ENCODE assay signal across 9 cellular contexts in the genomic region with DNA sequence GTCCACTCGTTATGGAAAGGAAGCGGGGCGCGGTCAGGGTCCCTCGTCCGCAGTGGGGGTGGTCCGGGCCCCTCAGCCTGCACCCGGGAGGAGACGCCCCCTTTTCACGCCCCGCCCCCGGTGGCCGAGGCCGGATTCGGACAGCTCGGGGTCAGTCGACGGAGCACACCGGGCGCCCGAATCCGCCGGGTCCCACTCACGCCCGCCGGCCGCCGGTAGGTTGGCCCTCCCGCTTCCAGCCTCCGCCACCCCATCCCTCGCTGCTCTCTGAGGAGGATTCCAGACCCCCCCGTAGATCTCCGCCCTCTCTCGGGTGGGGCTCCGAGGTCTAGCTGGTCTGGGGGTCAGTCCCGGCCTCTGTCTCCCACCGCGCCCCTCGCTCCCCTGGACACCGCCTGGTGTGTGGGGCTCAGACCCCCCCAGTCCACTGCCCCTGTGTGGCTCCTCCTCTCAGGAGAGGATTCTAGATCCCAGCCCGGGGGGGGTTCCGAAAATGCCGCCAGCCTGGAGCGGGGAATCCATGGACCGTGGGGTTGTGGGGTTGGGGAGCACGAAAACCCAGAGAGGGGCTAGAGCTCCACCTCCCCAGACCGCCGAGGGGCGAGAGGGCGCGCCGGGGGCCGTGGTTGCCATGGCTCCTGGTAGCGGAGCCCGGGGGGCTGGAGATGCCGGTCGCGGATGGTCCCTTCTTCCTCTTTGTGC. TPM values are rescaled to one million over a fixed set of nuclear protein-coding genes. Genes with fewer than 3 reads are reported as not detected.
A peak's percentile ranks its signal among the peaks of the same experiment; 100 is the strongest.
DNase-seq lines count a peak whose midpoint lies in the region; ATAC-seq, FAIRE-seq and TF ChIP-seq lines count a peak whose summit lies in the region.
"Had no signal": no experiment of that assay in that cellular context is flagged by ENCODE, and none has a peak within 500 bp of the region (broad histone marks: within the 10 kb centered on the region; RNA-seq: fewer than 3 reads in every experiment).

No MANE protein-coding gene starts in this region.

- H3K4ac ChIP-seq in trophoblast cell (ENCODE audit: low read depth, low read length), result no peak overlapping the region

- no peaks in the 10 kb centered on the region for H3K79me2 ChIP-seq in trophoblast cell (ENCODE audit: control insufficient read depth, insufficient read depth, low read length, poor library complexity)

- H3K9me3 ChIP-seq in esophagus muscularis mucosa, result no peaks in the 10 kb centered on the region
- no peaks in the 10 kb centered on the region for H3K9me3 ChIP-seq in trophoblast cell (ENCODE audit: insufficient read depth, low read depth, low read length)
- no peaks in the 10 kb centered on the region for H3K9me3 ChIP-seq in SJCRH30 (replicated peaks)

- FAIRE-seq in GM12891 (lab: Jason Lieb, UNC), result no peak

- TF ChIP-seq POLR2A in GM12891 (IDR thresholded peaks at IDR 0.05; ENCODE audit: low read depth, low read length) (no peak), esophagus muscularis mucosa (IDR thresholded peaks at IDR 0.05; ENCODE audit: low read depth) (no peak)

- H3K18ac ChIP-seq in trophoblast cell (ENCODE audit: low read length), result no peak overlapping the region

- H3K4me3 ChIP-seq in esophagus muscularis mucosa (peak overlapping the region; percentile 53 to 65 (median 59)), trophoblast cell (ENCODE audit: low read depth, low read length) (peak overlapping the region; percentile 71), SJCRH30 (no peak overlapping the region)

- no peaks in the 10 kb centered on the region for H3K79me1 ChIP-seq in trophoblast cell (ENCODE audit: low read length)

- no peak for TF ChIP-seq CTCF in esophagus muscularis mucosa (IDR thresholded peaks at IDR 0.05)

- H3K36me3 ChIP-seq in esophagus muscularis mucosa, result no peaks in the 10 kb centered on the region
- H3K36me3 ChIP-seq in trophoblast cell (ENCODE audit: control insufficient read depth in 1 of 2, insufficient read depth in 2 of 2, low read length in 2 of 2), result no peaks in the 10 kb centered on the region
- no peaks in the 10 kb centered on the region for H3K36me3 ChIP-seq in SJCRH30

- no peak overlapping the region for H3K9ac ChIP-seq in trophoblast cell (ENCODE audit: low read length)

- no peak overlapping the region for H3K23ac ChIP-seq in trophoblast cell (ENCODE audit: low read length)

- intact Hi-C loops in esophagus muscularis mucosa (cut with DNase I), result no loop called here

- no peak overlapping the region for H4K8ac ChIP-seq in trophoblast cell (ENCODE audit: low read depth, low read length)

- H3K27me3 ChIP-seq in esophagus muscularis mucosa (peaks cover 0 to 57% (median 21%) of the 10 kb centered on the region in 4 donors), trophoblast cell (ENCODE audit: insufficient read depth, low read length) (peaks cover 22% of the 10 kb centered on the region), SJCRH30 (no peaks in the 10 kb centered on the region)

- peaks cover 13 to 21% (median 21%) of the 10 kb centered on the region in 4 donors for H3K4me1 ChIP-seq in esophagus muscularis mucosa
- peaks cover 11 to 14% of the 10 kb centered on the region in 2 experiments for H3K4me1 ChIP-seq in trophoblast cell (ENCODE audit: control insufficient read depth in 1 of 2, insufficient read depth in 2 of 2, low read length in 2 of 2)
- no peaks in the 10 kb centered on the region for H3K4me1 ChIP-seq in SJCRH30

- H3K4me2 ChIP-seq in trophoblast cell (ENCODE audit: low read length), result peak overlapping the region; percentile 92

- H2BK120ac ChIP-seq in trophoblast cell (ENCODE audit: insufficient read depth, low read length, poor library complexity), result no peak overlapping the region

- under 1% methylated on average over 13 of the region's 58 CpGs for WGBS in esophagus muscularis mucosa
- whole genome bisulfite sequencing in trophoblast cell (ENCODE audit: extremely low coverage, insufficient coverage, insufficient read length), result no CpG with 5 or more reads among the region's 58 CpGs

- H2BK5ac ChIP-seq in trophoblast cell (ENCODE audit: low read depth, low read length, poor library complexity), result no peak overlapping the region

- H3K14ac ChIP-seq in trophoblast cell (ENCODE audit: low read length), result no peak overlapping the region

- H2AK5ac ChIP-seq in trophoblast cell (ENCODE audit: low read length), result no peak overlapping the region

- ATAC-seq in HG03066 (IDR thresholded peaks at IDR 0.05; ENCODE audit: low read depth, unreplicated experiment) (peak; percentile 33), GM21576 (IDR thresholded peaks at IDR 0.05; ENCODE audit: unreplicated experiment) (no peak)

- H4K12ac ChIP-seq in trophoblast cell (ENCODE audit: low read depth, low read length), result no peak overlapping the region

- no peak for TF ChIP-seq EP300 in esophagus muscularis mucosa (IDR thresholded peaks at IDR 0.05)

- no peak overlapping the region for H4K91ac ChIP-seq in trophoblast cell (ENCODE audit: low read depth, low read length)

- DNase-seq in GM12891 (ENCODE audit: insufficient read length, low spot score), result peak; percentile 19
- no peak for DNase-seq in esophagus muscularis mucosa (ENCODE audit: extremely low spot score)
- no peak for DNase-seq in trophoblast cell
- no peak for DNase-seq in SJCRH30
- DNase-seq in cerebellar cortex (ENCODE audit: low spot score), result no peak
- no peak for DNase-seq in HuH-7 (ENCODE audit: low spot score)

- H2AFZ ChIP-seq in trophoblast cell (ENCODE audit: insufficient read depth, low read length, poor library complexity), result peak overlapping the region; percentile 35

- no peak overlapping the region for H2BK12ac ChIP-seq in trophoblast cell (ENCODE audit: low read length)

- peak overlapping the region; percentile 45 to 74 (median 66) for H3K27ac ChIP-seq in esophagus muscularis mucosa (replicated peaks in 1 of 4)
- H3K27ac ChIP-seq in trophoblast cell (ENCODE audit: low read depth, low read length), result no peak overlapping the region
- no peak overlapping the region for H3K27ac ChIP-seq in SJCRH30
- H3K27ac ChIP-seq: HL-60 had no signal

TF ChIP-seq in GM12891, 5 proteins besides CTCF, POLR2A, EP300 and RAD21:
- TF ChIP-seq POU2F2 (IDR thresholded peaks at IDR 0.05; ENCODE audit: low read depth, low read length) (no peak), POLR2AphosphoS5 (IDR thresholded peaks at IDR 0.05; ENCODE audit: low read depth, low read length) (no peak), TAF1 (IDR thresholded peaks at IDR 0.05; ENCODE audit: low read depth, low read length) (no peak), PAX5 (IDR thresholded peaks at IDR 0.05; ENCODE audit: insufficient read depth, low read length, severe bottlenecking) (no peak), SPI1 (IDR thresholded peaks at IDR 0.05; ENCODE audit: low read depth, low read length) (no peak)

RNA-seq across cellular contexts. Expression of gene CHL1, which starts 0.7 kb away (rescaled TPM):
- 0.46 TPM for polyA plus RNA-seq in GM12891 (2012; ENCODE audit: low read depth, missing spikeins)
- 10 to 100 TPM; 33.0 to 49.1 (median 42.5) TPM for total RNA-seq in esophagus muscularis mucosa
- 0.21 and 0.25 TPM in 2 replicates for polyA plus RNA-seq in trophoblast cell (2013)
- not detected in 2 replicates for total RNA-seq in SJCRH30 (2014; rRNA removed; shearing (Covaris generic))

Comparison
In these comparisons a context has a peak if more than half of its experiments do, and no peak if none do; other contexts are left out.
1. H3K27ac ChIP-seq: peak in esophagus muscularis mucosa (4 of 4); none in trophoblast cell (single experiment) and SJCRH30 (single experiment).
2. RNA of gene CHL1, which starts 0.7 kb away (total RNA-seq): 33.0 to 49.1 TPM in esophagus muscularis mucosa; not detected in SJCRH30; every median in the first group is over 10 times any median in the second.